16 cellular contexts compared by ENCODE assay signal in the genomic region with DNA sequence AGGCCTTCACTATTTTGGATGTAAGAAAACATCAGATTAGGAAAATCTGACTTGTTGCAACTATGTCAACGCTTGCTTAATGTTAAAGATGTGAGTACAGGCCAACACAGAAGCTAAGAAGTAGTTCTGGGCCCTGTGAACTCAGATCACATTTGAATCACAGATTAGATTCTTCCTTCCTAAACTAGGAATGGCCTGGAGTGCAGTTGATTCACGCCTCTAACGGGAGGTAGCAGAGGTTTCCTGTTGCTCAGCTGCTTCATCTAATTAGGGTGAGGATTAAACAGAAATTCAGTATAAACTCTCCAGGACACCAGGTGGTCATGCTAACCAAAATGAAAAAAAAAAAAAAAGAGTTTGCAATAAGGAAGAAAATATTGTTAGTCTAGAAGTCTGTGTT.
A peak's percentile ranks its signal among the peaks of the same experiment; 100 is the strongest.
DNase-seq lines count a peak whose midpoint lies in the region; ATAC-seq and TF ChIP-seq lines count a peak whose summit lies in the region.
"Had no signal": no experiment of that assay in that cellular context is flagged by ENCODE, and none has a peak within 500 bp of the region (broad histone marks: within the 10 kb centered on the region; RNA-seq: fewer than 3 reads in every experiment).

No MANE protein-coding gene starts in this region.

- no peak for ATAC-seq in HG03097 (IDR thresholded peaks at IDR 0.05; ENCODE audit: low FRiP score, unreplicated experiment)
- ATAC-seq: Panc1, T-cell had no signal

- no peak overlapping the region for H2BK15ac ChIP-seq in mesendoderm (replicated peaks; ENCODE audit: low read depth)

- no peaks in the 10 kb centered on the region for H3K4me1 Mint-ChIP-seq in progenitor cell of endocrine pancreas (ENCODE audit: low read depth)
- H3K4me1 Mint-ChIP-seq: CD4-positive, alpha-beta memory T cell; T-cell had no signal

- no peak overlapping the region for H3K18ac ChIP-seq in mesendoderm (ENCODE audit: low read length)

- H3K23ac ChIP-seq in mesendoderm (ENCODE audit: low read length): no peak overlapping the region

- H3K9me3 Mint-ChIP-seq in progenitor cell of endocrine pancreas (ENCODE audit: low read depth): peaks cover 4% of the 10 kb centered on the region

- H3K56ac ChIP-seq in mesendoderm (ENCODE audit: low read length): no peak overlapping the region

- no peak overlapping the region for H3K4ac ChIP-seq in mesendoderm (ENCODE audit: low read depth, low read length)

- H3K27me3 Mint-ChIP-seq in progenitor cell of endocrine pancreas: no peaks in the 10 kb centered on the region
- H3K27me3 Mint-ChIP-seq: CD4-positive, alpha-beta memory T cell; T-cell had no signal

- no peaks in the 10 kb centered on the region for H3K27me3 ChIP-seq in H7 (ENCODE audit: control insufficient read depth, insufficient read depth, low read length)
- no peaks in the 10 kb centered on the region for H3K27me3 ChIP-seq in adipocyte (replicated peaks; ENCODE audit: control insufficient read depth, insufficient read depth, low read length)
- H3K27me3 ChIP-seq in mesendoderm (ENCODE audit: insufficient read depth, low read length, poor library complexity): no peaks in the 10 kb centered on the region

- H3K36me3 ChIP-seq in H7 (replicated peaks; ENCODE audit: control insufficient read depth, insufficient read depth, low read length) (no peaks in the 10 kb centered on the region), adipocyte (ENCODE audit: control insufficient read depth, insufficient read depth, low read length, severe bottlenecking) (no peaks in the 10 kb centered on the region), mesendoderm (ENCODE audit: control insufficient read depth, insufficient read depth, low read length) (no peaks in the 10 kb centered on the region)

- no peaks in the 10 kb centered on the region for H3K79me2 ChIP-seq in mesendoderm (ENCODE audit: control insufficient read depth, insufficient read depth, low read length)

- no peak overlapping the region for H4K8ac ChIP-seq in mesendoderm (ENCODE audit: low read depth, low read length)

- no peak overlapping the region for H3K27ac Mint-ChIP-seq in progenitor cell of endocrine pancreas
- H3K27ac Mint-ChIP-seq: CD4-positive, alpha-beta memory T cell; T-cell had no signal

- H2BK120ac ChIP-seq in mesendoderm (ENCODE audit: low read depth, low read length): no peak overlapping the region

- no peak overlapping the region for H3K4me3 Mint-ChIP-seq in progenitor cell of endocrine pancreas (ENCODE audit: low read depth)
- H3K4me3 Mint-ChIP-seq: CD4-positive, alpha-beta memory T cell; T-cell had no signal

- H2AK5ac ChIP-seq in mesendoderm (ENCODE audit: low read length): no peak overlapping the region

- no CpG with 5 or more reads among the region's 3 CpGs for WGBS in mesendoderm (ENCODE audit: extremely low coverage, insufficient coverage, low lambda C conversion rate)

- H3K4me1 ChIP-seq in adipocyte (ENCODE audit: control insufficient read depth, insufficient read depth, low read length): no peaks in the 10 kb centered on the region
- no peaks in the 10 kb centered on the region for H3K4me1 ChIP-seq in mesendoderm (ENCODE audit: control insufficient read depth, low read depth, low read length)

- H3K36me3 Mint-ChIP-seq in progenitor cell of endocrine pancreas (ENCODE audit: insufficient read depth): no peaks in the 10 kb centered on the region
- H3K36me3 Mint-ChIP-seq: CD4-positive, alpha-beta memory T cell; T-cell had no signal

- DNase-seq in H7: peak; percentile 4
- peak; percentile 65 to 85 for DNase-seq in NCI-H524 (lab: John Stamatoyannopoulos, UW)
- peak; percentile 22 for DNase-seq in adipocyte (ENCODE audit: low read depth)
- DNase-seq in mesendoderm: peak; percentile 85
- DNase-seq in NCI-H187 treated with DMSO at 0.1 percent for 48 hours (lab: John Stamatoyannopoulos, UW): no peak
- no peak for DNase-seq in progenitor cell of endocrine pancreas (ENCODE audit: low spot score, unreplicated experiment)
- DNase-seq: CD4-positive, alpha-beta memory T cell; KBM-7; NCI-H1436; NCI-H2081 treated with DMSO at 0.1 percent for 48 hours; NCI-H345; NCI-H774; T-cell had no signal

- no peak overlapping the region for H4K5ac ChIP-seq in mesendoderm (ENCODE audit: low read length)

- no peaks in the 10 kb centered on the region for H3K9me3 ChIP-seq in adipocyte (ENCODE audit: control insufficient read depth, low read length)

- H3K4me3 ChIP-seq in H7 (ENCODE audit: insufficient read depth, low read depth, low read length) (no peak overlapping the region), adipocyte (ENCODE audit: low read length) (no peak overlapping the region), mesendoderm (ENCODE audit: low read length) (no peak overlapping the region)
- H3K4me3 ChIP-seq: SK-N-MC had no signal

- H3K4me2 ChIP-seq in mesendoderm (ENCODE audit: low read length): no peak overlapping the region

- H3K9ac ChIP-seq in adipocyte (ENCODE audit: low read length) (no peak overlapping the region), mesendoderm (ENCODE audit: low read length) (no peak overlapping the region)

- peak overlapping the region; percentile 36 for H3K27ac ChIP-seq in mesendoderm (ENCODE audit: low read depth, low read length)
- H3K27ac ChIP-seq: SK-N-MC had no signal

- TF ChIP-seq CTCF in progenitor cell of endocrine pancreas (IDR thresholded peaks at IDR 0.05; ENCODE audit: unreplicated experiment): no peak

- peak overlapping the region; percentile 52 for H2BK5ac ChIP-seq in mesendoderm (ENCODE audit: low read length)

- no peaks in the 10 kb centered on the region for H3K79me1 ChIP-seq in mesendoderm (ENCODE audit: low read length)

Comparison
In these comparisons a context has a peak if more than half of its experiments do, and no peak if none do; other contexts are left out.
1. DNase-seq: peak in H7 (single experiment), NCI-H524 (2 of 2), adipocyte (single experiment) and mesendoderm (single experiment); none in NCI-H187 treated with DMSO at 0.1 percent for 48 hours (single experiment) and progenitor cell of endocrine pancreas (single experiment).